In the genomic region with DNA sequence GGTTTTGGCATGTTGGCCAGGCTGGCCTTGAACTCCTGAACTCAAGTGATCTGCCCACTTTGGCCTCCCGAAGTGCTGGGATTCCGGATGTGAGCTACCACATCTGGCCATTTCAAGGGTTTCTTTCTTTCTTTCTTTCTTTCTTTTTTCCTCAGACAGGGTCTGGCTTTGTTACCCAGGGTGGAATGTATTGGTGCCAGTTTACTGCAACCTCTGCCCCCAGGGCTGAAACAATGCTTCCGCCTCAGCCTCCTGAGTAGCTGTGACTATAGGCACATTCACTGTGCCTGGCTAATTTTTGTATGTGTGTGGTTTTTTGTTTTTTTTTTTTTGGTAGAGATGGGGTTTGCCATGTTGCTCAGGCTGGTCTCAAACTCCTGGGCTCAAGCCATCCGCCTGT, we compare ENCODE assay signal across 19 cellular contexts. TPM values are rescaled to one million over a fixed set of nuclear protein-coding genes. Genes with fewer than 3 reads are reported as not detected.
A peak's percentile ranks its signal among the peaks of the same experiment; 100 is the strongest.
DNase-seq lines count a peak whose midpoint lies in the region; ATAC-seq and TF ChIP-seq lines count a peak whose summit lies in the region.
"Had no signal": no experiment of that assay in that cellular context is flagged by ENCODE, and none has a peak within 500 bp of the region (broad histone marks: within the 10 kb centered on the region; RNA-seq: fewer than 3 reads in every experiment).

No MANE protein-coding gene starts in this region.

- H3K27me3 Mint-ChIP-seq in activated naive CD4-positive, alpha-beta T cell treated with anti-CD3 and anti-CD28 coated beads, Interleukin-2, amount 50 U/mL, for 24 hours, result no peaks in the 10 kb centered on the region
- H3K27me3 Mint-ChIP-seq in activated naive CD4-positive, alpha-beta T cell treated with anti-CD3 and anti-CD28 coated beads for 36 hours (ENCODE audit: low read depth), result no peaks in the 10 kb centered on the region
- no peaks in the 10 kb centered on the region for H3K27me3 Mint-ChIP-seq in CD8-positive, alpha-beta memory T cell
- H3K27me3 Mint-ChIP-seq in brain, result no peaks in the 10 kb centered on the region
- peaks cover 5% of the 10 kb centered on the region for H3K27me3 Mint-ChIP-seq in nephron progenitor cell (ENCODE audit: low read depth, poor library complexity)

- H3K4me1 ChIP-seq in CD8-positive, alpha-beta memory T cell (ENCODE audit: insufficient read depth, low read length), result peaks cover 12% of the 10 kb centered on the region

- no peak for TF ChIP-seq CTCF in brain (conservative IDR thresholded peaks at IDR 0.05)
- TF ChIP-seq CTCF in nephron progenitor cell (IDR thresholded peaks at IDR 0.05), result no peak

- peaks cover 20% of the 10 kb centered on the region for H3K4me1 Mint-ChIP-seq in activated naive CD4-positive, alpha-beta T cell treated with anti-CD3 and anti-CD28 coated beads, Interleukin-2, amount 50 U/mL, for 24 hours
- H3K4me1 Mint-ChIP-seq in activated naive CD4-positive, alpha-beta T cell treated with anti-CD3 and anti-CD28 coated beads for 36 hours (ENCODE audit: low read depth), result peaks cover 18% of the 10 kb centered on the region
- peaks cover 15 to 36% (median 25%) of the 10 kb centered on the region in 3 donors for H3K4me1 Mint-ChIP-seq in CD8-positive, alpha-beta memory T cell
- H3K4me1 Mint-ChIP-seq in brain (peaks cover 19% of the 10 kb centered on the region), nephron progenitor cell (peaks cover 24% of the 10 kb centered on the region)

- intact Hi-C loops in activated naive CD4-positive, alpha-beta T cell treated with anti-CD3 and anti-CD28 coated beads for 36 hours (cut with micrococcal nuclease), result no loop called here

- H3K27me3 ChIP-seq in CD8-positive, alpha-beta memory T cell (ENCODE audit: insufficient read depth, low read length, poor library complexity, severe bottlenecking), result no peaks in the 10 kb centered on the region

- H3K27ac ChIP-seq in CD8-positive, alpha-beta memory T cell (ENCODE audit: low read depth, low read length), result no peak overlapping the region
- H3K27ac ChIP-seq: GM23248, SK-N-MC had no signal

- H3K4me3 ChIP-seq in CD8-positive, alpha-beta memory T cell (ENCODE audit: low read length), result no peak overlapping the region
- H3K4me3 ChIP-seq: GM23248, K562, SK-N-MC had no signal

- DNase-seq in activated naive CD4-positive, alpha-beta T cell treated with anti-CD3 and anti-CD28 coated beads for 36 hours, result no peak
- no peak for DNase-seq in CD8-positive, alpha-beta memory T cell
- no peak for DNase-seq in nephron progenitor cell
- no peak for DNase-seq in NCI-H1092 (lab: John Stamatoyannopoulos, UW)
- DNase-seq: DMS53, GM23248, H7, MV-4-11, NCI-H2029, NCI-H446, NCI-H524 treated with DMSO at 0.1 percent for 48 hours, NCI-H774, PC-3, SHP77 had no signal

- ATAC-seq in HG02938 (IDR thresholded peaks at IDR 0.05; ENCODE audit: unreplicated experiment), result no peak
- ATAC-seq: K562, PC-3 had no signal

- H3K27ac Mint-ChIP-seq in activated naive CD4-positive, alpha-beta T cell treated with anti-CD3 and anti-CD28 coated beads, Interleukin-2, amount 50 U/mL, for 24 hours, result no peak overlapping the region
- no peak overlapping the region for H3K27ac Mint-ChIP-seq in activated naive CD4-positive, alpha-beta T cell treated with anti-CD3 and anti-CD28 coated beads for 36 hours
- H3K27ac Mint-ChIP-seq in CD8-positive, alpha-beta memory T cell, result peak overlapping the region in 1 of 8 donors; percentile 24
- peak overlapping the region in 3 of 5 experiments; percentile 39 to 72 (median 70) for H3K27ac Mint-ChIP-seq in brain
- peak overlapping the region; percentile 61 for H3K27ac Mint-ChIP-seq in nephron progenitor cell

- no peaks in the 10 kb centered on the region for H3K36me3 ChIP-seq in CD8-positive, alpha-beta memory T cell (ENCODE audit: insufficient read depth, low read length)

- POLR2A ChIA-PET in CD8-positive, alpha-beta memory T cell (lab: Charles Lee), result no interaction called here

- H3K9me3 Mint-ChIP-seq in activated naive CD4-positive, alpha-beta T cell treated with anti-CD3 and anti-CD28 coated beads, Interleukin-2, amount 50 U/mL, for 24 hours, result no peaks in the 10 kb centered on the region
- no peaks in the 10 kb centered on the region for H3K9me3 Mint-ChIP-seq in activated naive CD4-positive, alpha-beta T cell treated with anti-CD3 and anti-CD28 coated beads for 36 hours
- no peaks in the 10 kb centered on the region for H3K9me3 Mint-ChIP-seq in CD8-positive, alpha-beta memory T cell
- H3K9me3 Mint-ChIP-seq in brain (no peaks in the 10 kb centered on the region), nephron progenitor cell (no peaks in the 10 kb centered on the region)

- CTCF ChIA-PET in activated naive CD4-positive, alpha-beta T cell treated with anti-CD3 and anti-CD28 coated beads for 36 hours (lab: Charles Lee), result interaction anchor here (0.6 kb wide), 1 partner anchor 1064 kb away, joined by 4 read pairs; no protein-coding TSS in a partner anchor
- CTCF ChIA-PET in CD8-positive, alpha-beta memory T cell (lab: Charles Lee), result interaction anchor here (0.7 kb wide), 1 partner anchor 19 kb away, joined by 3 read pairs; no protein-coding TSS in a partner anchor

- no peaks in the 10 kb centered on the region for H3K36me3 Mint-ChIP-seq in activated naive CD4-positive, alpha-beta T cell treated with anti-CD3 and anti-CD28 coated beads, Interleukin-2, amount 50 U/mL, for 24 hours
- H3K36me3 Mint-ChIP-seq in activated naive CD4-positive, alpha-beta T cell treated with anti-CD3 and anti-CD28 coated beads for 36 hours (ENCODE audit: low read depth), result no peaks in the 10 kb centered on the region
- H3K36me3 Mint-ChIP-seq in CD8-positive, alpha-beta memory T cell, result peaks cover 0 to 10% (median 0%) of the 10 kb centered on the region in 3 donors
- H3K36me3 Mint-ChIP-seq in brain (no peaks in the 10 kb centered on the region), nephron progenitor cell (ENCODE audit: low read depth) (no peaks in the 10 kb centered on the region)

- no peaks in the 10 kb centered on the region for H3K9me3 ChIP-seq in CD8-positive, alpha-beta memory T cell (ENCODE audit: low read length)

- H3K4me3 Mint-ChIP-seq in activated naive CD4-positive, alpha-beta T cell treated with anti-CD3 and anti-CD28 coated beads, Interleukin-2, amount 50 U/mL, for 24 hours, result peak overlapping the region; percentile 11
- no peak overlapping the region for H3K4me3 Mint-ChIP-seq in activated naive CD4-positive, alpha-beta T cell treated with anti-CD3 and anti-CD28 coated beads for 36 hours
- peak overlapping the region in 4 of 7 donors; percentile 38 to 64 (median 50) for H3K4me3 Mint-ChIP-seq in CD8-positive, alpha-beta memory T cell
- H3K4me3 Mint-ChIP-seq in brain (peak overlapping the region in 3 of 5 experiments; percentile 41 to 78 (median 41)), nephron progenitor cell (no peak overlapping the region)

RNA-seq across cellular contexts. Expression of a gene that starts 3.1 kb away (rescaled TPM):
- 10 to 100 TPM; 12.2 to 12.6 TPM for total RNA-seq in activated naive CD4-positive, alpha-beta T cell treated with anti-CD3 and anti-CD28 coated beads for 36 hours
- 10 to 100 TPM; 15.1 to 16.9 TPM for total RNA-seq in CD8-positive, alpha-beta memory T cell
- 7.8 TPM for polyA plus RNA-seq in CD8-positive, alpha-beta memory T cell
- 9.1 TPM for polyA plus RNA-seq in brain (ENCODE audit: insufficient read depth, low read depth, low replicate concordance)

RNA-seq across cellular contexts. Expression of a gene that starts 18.5 kb away (rescaled TPM):
- 1 to 10 TPM; 9.3 to 9.9 TPM for total RNA-seq in activated naive CD4-positive, alpha-beta T cell treated with anti-CD3 and anti-CD28 coated beads for 36 hours
- total RNA-seq in CD8-positive, alpha-beta memory T cell, result 10 to 100 TPM; 24.2 to 24.8 TPM
- 20.1 TPM for polyA plus RNA-seq in CD8-positive, alpha-beta memory T cell
- 17.3 TPM for polyA plus RNA-seq in brain (ENCODE audit: insufficient read depth, low read depth, low replicate concordance)

Comparison
In these comparisons a context has a peak if more than half of its experiments do, and no peak if none do; other contexts are left out.
1. H3K4me3 Mint-ChIP-seq: peak in activated naive CD4-positive, alpha-beta T cell treated with anti-CD3 and anti-CD28 coated beads, Interleukin-2, amount 50 U/mL, for 24 hours (single experiment), CD8-positive, alpha-beta memory T cell (4 of 7) and brain (3 of 5); none in activated naive CD4-positive, alpha-beta T cell treated with anti-CD3 and anti-CD28 coated beads for 36 hours (single experiment) and nephron progenitor cell (single experiment).
2. H3K27ac Mint-ChIP-seq: peak in brain (3 of 5) and nephron progenitor cell (single experiment); none in activated naive CD4-positive, alpha-beta T cell treated with anti-CD3 and anti-CD28 coated beads, Interleukin-2, amount 50 U/mL, for 24 hours (single experiment) and activated naive CD4-positive, alpha-beta T cell treated with anti-CD3 and anti-CD28 coated beads for 36 hours (single experiment).